Comparison of ENCODE assay signal across 1 cellular context in the genomic region with DNA sequence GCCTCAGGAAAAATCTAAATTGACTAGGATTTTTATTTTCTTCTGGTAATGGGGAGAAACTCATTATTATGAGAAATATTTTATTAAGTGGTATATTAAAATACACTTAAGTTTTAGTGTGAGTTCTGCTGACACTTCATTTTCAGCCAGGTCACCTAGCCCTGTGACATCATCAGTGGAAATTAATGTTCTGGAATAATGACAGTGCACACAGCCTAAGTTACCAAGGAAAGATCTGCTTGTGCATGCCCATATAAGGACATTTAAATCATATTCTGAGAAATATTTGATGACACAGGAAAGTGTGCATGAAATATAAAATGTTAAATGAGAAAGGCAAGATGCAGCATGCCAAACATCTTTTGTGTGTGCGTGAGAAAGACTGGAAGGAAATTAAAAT.
A peak's percentile ranks its signal among the peaks of the same experiment; 100 is the strongest.
TF ChIP-seq lines count a peak whose summit lies in the region.

No MANE protein-coding gene starts in this region.

TF ChIP-seq in HEK293, 187 proteins besides CTCF, POLR2A, EP300 and RAD21 (continued from another document):
- TF ChIP-seq, protein P1, sequence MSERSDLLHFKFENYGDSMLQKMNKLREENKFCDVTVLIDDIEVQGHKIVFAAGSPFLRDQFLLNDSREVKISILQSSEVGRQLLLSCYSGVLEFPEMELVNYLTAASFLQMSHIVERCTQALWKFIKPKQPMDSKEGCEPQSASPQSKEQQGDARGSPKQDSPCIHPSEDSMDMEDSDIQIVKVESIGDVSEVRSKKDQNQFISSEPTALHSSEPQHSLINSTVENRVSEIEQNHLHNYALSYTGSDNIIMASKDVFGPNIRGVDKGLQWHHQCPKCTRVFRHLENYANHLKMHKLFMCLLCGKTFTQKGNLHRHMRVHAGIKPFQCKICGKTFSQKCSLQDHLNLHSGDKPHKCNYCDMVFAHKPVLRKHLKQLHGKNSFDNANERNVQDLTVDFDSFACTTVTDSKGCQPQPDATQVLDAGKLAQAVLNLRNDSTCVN (tag by site-specific recombination; optimal IDR thresholded peaks at IDR 0.05): no peak
- no peak for TF ChIP-seq ZNF2 (tag by site-specific recombination; IDR thresholded peaks at IDR 0.05)
- TF ChIP-seq ATF2 (tag by site-specific recombination; IDR thresholded peaks at IDR 0.05; ENCODE audit: low read depth): 0 out of 2 replicates have a peak, but pooled peaks have one; percentile 37
- no peak for TF ChIP-seq ZNF549 (tag by site-specific recombination; IDR thresholded peaks at IDR 0.05)
- TF ChIP-seq ZNF585B (tag by site-specific recombination; IDR thresholded peaks at IDR 0.05): no peak
- 0 out of 2 replicates have a peak, but pooled peaks have one; percentile 29 for TF ChIP-seq PRDM6 (tag by site-specific recombination; IDR thresholded peaks at IDR 0.05)
- TF ChIP-seq BCL11A (tag by site-specific recombination; IDR thresholded peaks at IDR 0.05; ENCODE audit: low read depth): 0 out of 2 replicates have a peak, but pooled peaks have one; percentile 10
- no peak for TF ChIP-seq ZNF16 (tag by site-specific recombination; IDR thresholded peaks at IDR 0.05; ENCODE audit: low read depth)
- no peak for TF ChIP-seq ZFHX2 (tag by site-specific recombination; conservative IDR thresholded peaks at IDR 0.05)
- TF ChIP-seq ZFP69B (tag by site-specific recombination; IDR thresholded peaks at IDR 0.05): no peak
- TF ChIP-seq ZNF600 (tag by site-specific recombination; IDR thresholded peaks at IDR 0.05): 0 out of 2 replicates have a peak, but pooled peaks have one; percentile 25
- no peak for TF ChIP-seq ZNF544 (tag by site-specific recombination; IDR thresholded peaks at IDR 0.05)
- no peak for TF ChIP-seq ZBTB48 (tag by site-specific recombination; IDR thresholded peaks at IDR 0.05)
- TF ChIP-seq MYNN (tag by site-specific recombination; IDR thresholded peaks at IDR 0.05; ENCODE audit: borderline replicate concordance): no peak
- TF ChIP-seq, protein P2, sequence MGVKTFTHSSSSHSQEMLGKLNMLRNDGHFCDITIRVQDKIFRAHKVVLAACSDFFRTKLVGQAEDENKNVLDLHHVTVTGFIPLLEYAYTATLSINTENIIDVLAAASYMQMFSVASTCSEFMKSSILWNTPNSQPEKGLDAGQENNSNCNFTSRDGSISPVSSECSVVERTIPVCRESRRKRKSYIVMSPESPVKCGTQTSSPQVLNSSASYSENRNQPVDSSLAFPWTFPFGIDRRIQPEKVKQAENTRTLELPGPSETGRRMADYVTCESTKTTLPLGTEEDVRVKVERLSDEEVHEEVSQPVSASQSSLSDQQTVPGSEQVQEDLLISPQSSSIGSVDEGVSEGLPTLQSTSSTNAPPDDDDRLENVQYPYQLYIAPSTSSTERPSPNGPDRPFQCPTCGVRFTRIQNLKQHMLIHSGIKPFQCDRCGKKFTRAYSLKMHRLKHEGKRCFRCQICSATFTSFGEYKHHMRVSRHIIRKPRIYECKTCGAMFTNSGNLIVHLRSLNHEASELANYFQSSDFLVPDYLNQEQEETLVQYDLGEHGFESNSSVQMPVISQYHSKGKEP (tag by site-specific recombination; IDR thresholded peaks at IDR 0.05): no peak
- no peak for TF ChIP-seq KLF16 (tag by site-specific recombination; IDR thresholded peaks at IDR 0.05)
- TF ChIP-seq ZEB2 (tag by site-specific recombination; IDR thresholded peaks at IDR 0.05): no peak
- no peak for TF ChIP-seq ZNF639 (tag by site-specific recombination; IDR thresholded peaks at IDR 0.05)
- TF ChIP-seq PBX3 (CRISPR knock-in tag; IDR thresholded peaks at IDR 0.05): no peak
- TF ChIP-seq GLI4 (tag by site-specific recombination; IDR thresholded peaks at IDR 0.05): no peak
